ENCODE assay signal across 17 cellular contexts in genomic region chr1:87615917-87616316, GRCh38.
DNase-seq lines count a peak whose midpoint lies in the region; ATAC-seq and TF ChIP-seq lines count a peak whose summit lies in the region.
"Had no signal": no experiment of that assay in that cellular context is flagged by ENCODE, and none has a peak within 500 bp of the region (broad histone marks: within the 10 kb centered on the region; RNA-seq: fewer than 3 reads in every experiment).

No MANE protein-coding gene starts in this region.

- H3K9me3 ChIP-seq in Loucy (ENCODE audit: insufficient read depth, low read depth, low read length) (peaks cover 4% of the 10 kb centered on the region; the same call in 1 of the 2 replicates), aorta (ENCODE audit: control insufficient read depth, low read length) (no peaks in the 10 kb centered on the region), right lobe of liver (no peaks in the 10 kb centered on the region)
- H3K9me3 ChIP-seq: Caco-2 had no signal

- H3K9me2 ChIP-seq in Loucy (replicated peaks; ENCODE audit: low read depth, low read length): no peaks in the 10 kb centered on the region

- H4K20me1 ChIP-seq in Loucy (ENCODE audit: insufficient read depth, low read length, poor library complexity, severe bottlenecking): no peaks in the 10 kb centered on the region
- H4K20me1 ChIP-seq: BLaER1 had no signal

- 22 to 28% methylated on average over 2 of the region's 2 CpGs for WGBS in aorta, 2 donors
- 80% methylated on average over 2 of the region's 2 CpGs for WGBS in right lobe of liver (ENCODE audit: insufficient coverage, low coverage, low lambda C conversion rate, missing lambda C conversion rate)

- H2AFZ ChIP-seq in Loucy (ENCODE audit: low read length): peak overlapping the region; percentile 6

- H3K4me3 ChIP-seq in Loucy (ENCODE audit: low read length, poor library complexity, severe bottlenecking) (no peak overlapping the region), aorta (ENCODE audit: low read length in 2 of 2) (no peak overlapping the region), right lobe of liver (no peak overlapping the region)
- H3K4me3 ChIP-seq: BLaER1 had no signal

- no peaks in the 10 kb centered on the region for H3K36me3 ChIP-seq in Loucy (ENCODE audit: insufficient read depth, low read length)
- no peaks in the 10 kb centered on the region for H3K36me3 ChIP-seq in aorta (ENCODE audit: control insufficient read depth in 1 of 2, insufficient read depth in 2 of 2, low read length in 1 of 2)
- H3K36me3 ChIP-seq in right lobe of liver: no peaks in the 10 kb centered on the region
- H3K36me3 ChIP-seq: BLaER1 had no signal

- H3K4me1 ChIP-seq in Loucy (ENCODE audit: insufficient read depth, low read length, poor library complexity, severe bottlenecking) (no peaks in the 10 kb centered on the region), aorta (ENCODE audit: control insufficient read depth in 1 of 2, insufficient read depth in 2 of 2, low read length in 2 of 2) (peaks cover 5 to 9% of the 10 kb centered on the region in 2 donors), right lobe of liver (no peaks in the 10 kb centered on the region)
- H3K4me1 ChIP-seq: BLaER1 had no signal

- no peak for TF ChIP-seq POLR2A in right lobe of liver (IDR thresholded peaks at IDR 0.05)

- TF ChIP-seq CTCF in Loucy (conservative IDR thresholded peaks at IDR 0.05; ENCODE audit: low read length) (no peak), right lobe of liver (IDR thresholded peaks at IDR 0.05) (no peak)

- no peaks in the 10 kb centered on the region for H3F3A ChIP-seq in Loucy (ENCODE audit: low read depth)

- no peak overlapping the region for H3K27ac ChIP-seq in aorta (ENCODE audit: low read depth in 1 of 2, low read length in 2 of 2)
- H3K27ac ChIP-seq in right lobe of liver: no peak overlapping the region
- H3K27ac ChIP-seq: BLaER1 had no signal

- DNase-seq in left kidney (ENCODE audit: low read depth, low spot score): peak; percentile 21
- DNase-seq in sciatic nerve (ENCODE audit: low spot score): no peak
- DNase-seq in aorta: no peak
- no peak for DNase-seq in SK-N-DZ (ENCODE audit: low spot score)
- DNase-seq in cerebellum (ENCODE audit: low spot score): no peak
- DNase-seq in right lobe of liver: no peak
- DNase-seq: 8988T; AML-193; Caco-2; CD8-positive, alpha-beta memory T cell; DND-41; GDM1; HCEC 1CT; HFFc6 had no signal

- no peaks in the 10 kb centered on the region for H3K27me3 ChIP-seq in Loucy (ENCODE audit: insufficient read depth, low read length, poor library complexity, severe bottlenecking)
- H3K27me3 ChIP-seq in aorta (ENCODE audit: control insufficient read depth in 1 of 2, insufficient read depth in 2 of 2, low read length in 1 of 2): no peaks in the 10 kb centered on the region
- no peaks in the 10 kb centered on the region for H3K27me3 ChIP-seq in right lobe of liver
- H3K27me3 ChIP-seq: BLaER1 had no signal

- H3K9ac ChIP-seq in Loucy (ENCODE audit: low read depth, low read length, poor library complexity, severe bottlenecking): no peak overlapping the region
- H3K9ac ChIP-seq: BLaER1 had no signal

- intact Hi-C loops in sciatic nerve (cut with DNase I) (no loop called here), aorta (cut with DNase I) (loop anchor here (10.0 kb wide), 2 partner anchors 121 to 339 kb away; no protein-coding TSS in a partner anchor), right lobe of liver (cut with DNase I) (no loop called here)

- H3K4me2 ChIP-seq in Loucy (ENCODE audit: low read depth, low read length, poor library complexity, severe bottlenecking): no peak overlapping the region
- H3K4me2 ChIP-seq: BLaER1 had no signal

- ATAC-seq in sciatic nerve (peak; percentile 52), aorta (ENCODE audit: low FRiP score) (peak; percentile 47), right lobe of liver (no peak)
- ATAC-seq: HepG2 had no signal

- H3K79me2 ChIP-seq in Loucy (ENCODE audit: insufficient read depth, low read length): no peaks in the 10 kb centered on the region

Comparison
In these comparisons a context has a peak if more than half of its experiments do, and no peak if none do; other contexts are left out.
1. ATAC-seq: peak in sciatic nerve (single experiment) and aorta (single experiment); none in right lobe of liver (0 of 4).
2. intact Hi-C loops: an anchor here in aorta (10.0 kb wide); none called in sciatic nerve and right lobe of liver.